Comparison of ENCODE assay signal across 8 cellular contexts in genomic region chr5:138464388-138465287, GRCh38. TPM values are rescaled to one million over a fixed set of nuclear protein-coding genes. Genes with fewer than 3 reads are reported as not detected.
DNase-seq lines count a peak whose midpoint lies in the region; ATAC-seq and TF ChIP-seq lines count a peak whose summit lies in the region.

No MANE protein-coding gene starts in this region.

- peaks cover 24 to 42% of the 10 kb centered on the region in 2 donors for H3K4me1 ChIP-seq in left lung

- intact Hi-C loops in left lung (cut with DNase I): no loop called here

- no peak for TF ChIP-seq CTCF in left lung (IDR thresholded peaks at IDR 0.05)

- H3K9me3 ChIP-seq in left lung: no peaks in the 10 kb centered on the region

- peaks cover 0 to 18% of the 10 kb centered on the region in 2 donors for H3K36me3 ChIP-seq in left lung

- H3K27me3 ChIP-seq in left lung: peaks cover 0 to 8% of the 10 kb centered on the region in 2 donors

- peak overlapping the region; percentile 95 to 99 for H3K27ac ChIP-seq in left lung

- DNase-seq in CD1c-positive myeloid dendritic cell (ENCODE audit: extremely low spot score) (peak; percentile 99), NCI-H748 (lab: John Stamatoyannopoulos, UW; ENCODE audit: unreplicated experiment) (peak; percentile 99), dedifferentiated amniotic fluid mesenchymal stem cell (ENCODE audit: extremely low spot score) (peak; percentile 99), left lung (peak; percentile 96 to 97)
- DNase-seq in activated CD4-positive, alpha-beta T cell treated with anti-CD3 and anti-CD28 coated beads, Interleukin-2, amount 50 U/mL, for 24 hours (ENCODE audit: low read depth in 1 of 2, low spot score in 1 of 2): peak; percentile 96 to 98
- DNase-seq in stimulated activated CD4-positive, alpha-beta T cell treated with anti-CD3 and anti-CD28 coated beads, Interleukin-2, amount 100 ng/mL, for 4 hours (ENCODE audit: low read depth): peak; percentile 95

- peak; percentile 74 for ATAC-seq in GM19397 (IDR thresholded peaks at IDR 0.05; ENCODE audit: unreplicated experiment)
- peak; percentile 57 for ATAC-seq in HG03565 (IDR thresholded peaks at IDR 0.05; ENCODE audit: unreplicated experiment)
- peak; percentile 86 for ATAC-seq in left lung

- peak overlapping the region; percentile 84 for H3K4me3 ChIP-seq in left lung

RNA-seq across cellular contexts. Expression of gene EGR1, which starts 0.6 kb away (rescaled TPM):
- 10 to 100 TPM; 42.3 to 92.6 TPM for total RNA-seq in left lung

RNA-seq across cellular contexts. Expression of gene REEP2, which starts 25.8 kb away (rescaled TPM):
- total RNA-seq in left lung: 1 to 10 TPM in 1 of 2 donors, under 1 TPM in 1; 0.52 to 2.5 TPM

Comparison
In these comparisons a context has a peak if more than half of its experiments do, and no peak if none do; other contexts are left out.
1. Peak in every context shown above with its lines: DNase-seq, ATAC-seq, H3K4me3 ChIP-seq and H3K27ac ChIP-seq.